ENCODE assay signal across 8 cellular contexts in genomic region chr9:38046669-38047300, GRCh38. TPM values are rescaled to one million over a fixed set of nuclear protein-coding genes. Genes with fewer than 3 reads are reported as not detected.
A peak's percentile ranks its signal among the peaks of the same experiment; 100 is the strongest.
DNase-seq lines count a peak whose midpoint lies in the region; ATAC-seq and TF ChIP-seq lines count a peak whose summit lies in the region.

No MANE protein-coding gene starts in this region.

- H4K91ac ChIP-seq in trophoblast cell (ENCODE audit: low read depth, low read length): peak overlapping the region; percentile 66

- H3K18ac ChIP-seq in trophoblast cell (ENCODE audit: low read length): peak overlapping the region; percentile 70

- H3K27ac ChIP-seq in SJSA1: peak overlapping the region; percentile 93
- H3K27ac ChIP-seq in trophoblast cell (ENCODE audit: low read depth, low read length): peak overlapping the region; percentile 96

- H2AFZ ChIP-seq in trophoblast cell (ENCODE audit: insufficient read depth, low read length, poor library complexity): no peak overlapping the region

- H3K4me1 ChIP-seq in SJSA1 (replicated peaks) (peaks cover 46% of the 10 kb centered on the region), trophoblast cell (ENCODE audit: control insufficient read depth in 1 of 2, insufficient read depth in 2 of 2, low read length in 2 of 2) (peaks cover 48 to 63% of the 10 kb centered on the region in 2 experiments)

- no peak overlapping the region for H3K4ac ChIP-seq in trophoblast cell (ENCODE audit: low read depth, low read length)

- H3K36me3 ChIP-seq in SJSA1 (peaks cover 16% of the 10 kb centered on the region), trophoblast cell (ENCODE audit: control insufficient read depth in 1 of 2, insufficient read depth in 2 of 2, low read length in 2 of 2) (peaks cover 0 to 4% of the 10 kb centered on the region in 2 experiments)

- peak overlapping the region; percentile 87 for H2BK5ac ChIP-seq in trophoblast cell (ENCODE audit: low read depth, low read length, poor library complexity)

- no peak overlapping the region for H4K12ac ChIP-seq in trophoblast cell (ENCODE audit: low read depth, low read length)

- peaks cover 15% of the 10 kb centered on the region for H3K79me2 ChIP-seq in trophoblast cell (ENCODE audit: control insufficient read depth, insufficient read depth, low read length, poor library complexity)

- peak overlapping the region; percentile 87 for H2BK120ac ChIP-seq in trophoblast cell (ENCODE audit: insufficient read depth, low read length, poor library complexity)

- peak overlapping the region; percentile 6 for H4K8ac ChIP-seq in trophoblast cell (ENCODE audit: low read depth, low read length)

- no peak overlapping the region for H3K9ac ChIP-seq in trophoblast cell (ENCODE audit: low read length)

- peak; percentile 58 for DNase-seq in GF-D8 (lab: John Stamatoyannopoulos, UW)
- DNase-seq in SJSA1 (ENCODE audit: low read depth in 1 of 2, low spot score in 2 of 2): peak; percentile 76 to 86
- DNase-seq in fibroblast of the aortic adventitia (ENCODE audit: low read depth): peak; percentile 74
- DNase-seq in trophoblast cell: peak; percentile 93 to 94
- no peak for DNase-seq in NCI-H82 (lab: John Stamatoyannopoulos, UW)
- DNase-seq in NCI-H2107 (lab: John Stamatoyannopoulos, UW): no peak
- no peak for DNase-seq in GOT3 (lab: John Stamatoyannopoulos, UW)

- no peaks in the 10 kb centered on the region for H3K27me3 ChIP-seq in SJSA1 (replicated peaks)
- H3K27me3 ChIP-seq in trophoblast cell (ENCODE audit: insufficient read depth, low read length): no peaks in the 10 kb centered on the region

- no CpG with 5 or more reads among the region's 7 CpGs for WGBS in trophoblast cell (ENCODE audit: extremely low coverage, insufficient coverage, insufficient read length)

- peak overlapping the region; percentile 84 for H2BK12ac ChIP-seq in trophoblast cell (ENCODE audit: low read length)

- no peak for ATAC-seq in HG02981 (IDR thresholded peaks at IDR 0.05; ENCODE audit: unreplicated experiment)

- no peak overlapping the region for H3K23ac ChIP-seq in trophoblast cell (ENCODE audit: low read length)

- peak overlapping the region; percentile 72 for H3K4me2 ChIP-seq in trophoblast cell (ENCODE audit: low read length)

- peaks cover 31% of the 10 kb centered on the region for H3K79me1 ChIP-seq in trophoblast cell (ENCODE audit: low read length)

- H3K9me3 ChIP-seq in SJSA1 (replicated peaks): no peaks in the 10 kb centered on the region
- H3K9me3 ChIP-seq in trophoblast cell (ENCODE audit: insufficient read depth, low read depth, low read length): no peaks in the 10 kb centered on the region

- no peak overlapping the region for H2AK5ac ChIP-seq in trophoblast cell (ENCODE audit: low read length)

- H3K14ac ChIP-seq in trophoblast cell (ENCODE audit: low read length): peak overlapping the region; percentile 49

- no peak for TF ChIP-seq CTCF in fibroblast of the aortic adventitia (IDR thresholded peaks at IDR 0.05; ENCODE audit: insufficient read depth, low read length)

- no peak overlapping the region for H3K4me3 ChIP-seq in SJSA1
- no peak overlapping the region for H3K4me3 ChIP-seq in fibroblast of the aortic adventitia (ENCODE audit: low read depth, low read length)
- no peak overlapping the region for H3K4me3 ChIP-seq in trophoblast cell (ENCODE audit: low read depth, low read length)

RNA-seq across cellular contexts. Expression of gene SHB, which starts 22.2 kb away (rescaled TPM):
- 12.1 and 19.3 TPM in 2 replicates for total RNA-seq in SJSA1 (2014; rRNA removed; shearing (Covaris generic))
- total RNA-seq in fibroblast of the aortic adventitia (ENCODE audit: low replicate concordance): 4.5 and 26.5 TPM in 2 replicates
- 21.8 and 22.1 TPM in 2 replicates for polyA plus RNA-seq in trophoblast cell (2013)

Comparison
In these comparisons a context has a peak if more than half of its experiments do, and no peak if none do; other contexts are left out.
1. DNase-seq: peak in GF-D8 (single experiment), SJSA1 (2 of 2), fibroblast of the aortic adventitia (single experiment) and trophoblast cell (2 of 2); none in NCI-H82 (single experiment), NCI-H2107 (single experiment) and GOT3 (single experiment).